Comparison of ENCODE assay signal across 15 cellular contexts in genomic region chr19:4232614-4233281, GRCh38. TPM values are rescaled to one million over a fixed set of nuclear protein-coding genes. Genes with fewer than 3 reads are reported as not detected.
DNase-seq lines count a peak whose midpoint lies in the region; ATAC-seq, FAIRE-seq and TF ChIP-seq lines count a peak whose summit lies in the region.
"Had no signal": no experiment of that assay in that cellular context is flagged by ENCODE, and none has a peak within 500 bp of the region (broad histone marks: within the 10 kb centered on the region; RNA-seq: fewer than 3 reads in every experiment).

No MANE protein-coding gene starts in this region.

- peaks cover 12 to 27% of the 10 kb centered on the region in 2 experiments; a peak in 3 of 5 replicates for H3K27me3 ChIP-seq in K562 (ENCODE audit: control insufficient read depth in 2 of 2, insufficient read depth in 2 of 2, low read length in 2 of 2)
- H3K27me3 ChIP-seq in skeletal muscle satellite cell (ENCODE audit: control insufficient read depth, insufficient read depth, low read length) = peaks cover 25% of the 10 kb centered on the region

- CTCF ChIA-PET in HEK293 (lab: Yijun Ruan, JAX) (interaction anchor here (0.5 to 2.7 kb wide), 11 partner anchors 9 to 1292 kb away, joined by 3 to 13 read pairs (median 3); partner anchors contain the start of gene YJU2), K562 (lab: Yijun Ruan, JAX; ENCODE audit: low intra/inter-chr PET ratio) (interaction anchor here (0.6 kb wide), 1 partner anchor 71 kb away, joined by 3 read pairs; no protein-coding TSS in a partner anchor)

- H3K27me3 Mint-ChIP-seq in T-helper 1 cell treated with Interleukin-12 subunit alpha and Interleukin-12 subunit beta and Interleukin-4 antibody, amounts not matched to agents 30 μg/mL and 1 μg/mL, for 36 hours (ENCODE audit: low read depth) = no peaks in the 10 kb centered on the region

- H3K4me3 ChIP-seq in HEK293 (ENCODE audit: low read depth, low read length) (peak overlapping the region; percentile 23), K562 (0 out of 2 replicates have a peak overlapping the region, but pooled peaks have one; percentile 1), skeletal muscle satellite cell (ENCODE audit: low read length) (no peak overlapping the region)
- H3K4me3 ChIP-seq: coronary artery, tibial artery had no signal

- H3K36me3 ChIP-seq in HEK293 (ENCODE audit: control insufficient read depth in 2 of 2, insufficient read depth in 1 of 2, low read length in 2 of 2) = no peaks in the 10 kb centered on the region
- no peaks in the 10 kb centered on the region for H3K36me3 ChIP-seq in K562 (ENCODE audit: control insufficient read depth, insufficient read depth, low read length)
- H3K36me3 ChIP-seq in skeletal muscle satellite cell (ENCODE audit: insufficient read depth, low read length) = no peaks in the 10 kb centered on the region
- H3K36me3 ChIP-seq: tibial artery had no signal

- in situ Hi-C loops in K562 (cut with MboI) = no loop called here

- FAIRE-seq in K562 (lab: Jason Lieb, UNC) = no peak

- no peak for DNase-seq in T-helper 1 cell
- peak in 2 of 4 experiments; percentile 13 to 23 for DNase-seq in K562 (ENCODE audit: extremely low read depth in 1 of 4, low spot score in 3 of 4)
- DNase-seq in substantia nigra (lab: John Stamatoyannopoulos, UW) = no peak
- no peak for DNase-seq in NCI-H2107 treated with DMSO at 0.1 percent for 48 hours (lab: John Stamatoyannopoulos, UW; ENCODE audit: unreplicated experiment)
- DNase-seq: NCI-H187 treated with DMSO at 0.1 percent for 48 hours, tibial artery had no signal

- H4K20me1 ChIP-seq in K562 (replicated peaks; ENCODE audit: control insufficient read depth, insufficient read depth, low read length) = 0 out of 2 replicates have a peak, but pooled peaks cover 5% of the 10 kb centered on the region

- peaks cover 15% of the 10 kb centered on the region for H3K4me1 Mint-ChIP-seq in T-helper 1 cell treated with Interleukin-12 subunit alpha and Interleukin-12 subunit beta and Interleukin-4 antibody, amounts not matched to agents 30 μg/mL and 1 μg/mL, for 36 hours (ENCODE audit: low read depth)
- H3K4me1 Mint-ChIP-seq: brain had no signal

- POLR2A ChIA-PET in HEK293 (lab: Yijun Ruan, JAX) (interaction anchor here (0.6 to 1.1 kb wide), 4 partner anchors 110 to 355 kb away, joined by 3 to 5 read pairs (median 4); partner anchors contain the start of genes MPND, PLIN4 and PLIN5), K562 (lab: Yijun Ruan, JAX) (interaction anchor here (0.7 to 3.0 kb wide), 2 partner anchors 14 to 799 kb away, joined by 3 to 13 read pairs; partner anchors contain the start of gene YJU2)

- H3K4me2 ChIP-seq in K562 (ENCODE audit: insufficient read depth, low read length) = peak overlapping the region; percentile 44; the same call in 1 of the 2 replicates
- H3K4me2 ChIP-seq in skeletal muscle satellite cell (ENCODE audit: low read length) = peak overlapping the region; percentile 27

- TF ChIP-seq CTCF in HEK293 (tag by site-specific recombination; IDR thresholded peaks at IDR 0.05) (no peak), K562 (IDR thresholded peaks at IDR 0.05 in 2 of 3, conservative IDR thresholded peaks at IDR 0.05 in 1 of 3; ENCODE audit: insufficient read depth in 2 of 3, low read depth in 1 of 3, low read length in 3 of 3) (no peak)

- no peak overlapping the region for H3K4me3 Mint-ChIP-seq in T-helper 1 cell treated with Interleukin-12 subunit alpha and Interleukin-12 subunit beta and Interleukin-4 antibody, amounts not matched to agents 30 μg/mL and 1 μg/mL, for 36 hours
- H3K4me3 Mint-ChIP-seq: activated T-helper 17 cell treated with anti-CD3 and anti-CD28 coated beads, Interleukin-2, amount 50 U/mL, for 72 hours; brain had no signal

- H2AFZ ChIP-seq in K562 (ENCODE audit: low read depth, low read length) = peak overlapping the region; percentile 75

- no peaks in the 10 kb centered on the region for H3K4me1 ChIP-seq in HEK293 (ENCODE audit: control insufficient read depth, insufficient read depth, low read length)
- peaks cover 5 to 32% of the 10 kb centered on the region in 2 experiments; a peak in 4 of 5 replicates for H3K4me1 ChIP-seq in K562 (replicated peaks in 1 of 2; ENCODE audit: control insufficient read depth in 2 of 2, insufficient read depth in 2 of 2, low read length in 2 of 2)
- peaks cover 14% of the 10 kb centered on the region for H3K4me1 ChIP-seq in skeletal muscle satellite cell (ENCODE audit: control insufficient read depth, insufficient read depth, low read length)
- H3K4me1 ChIP-seq: tibial artery had no signal

- H3K9me1 ChIP-seq in K562 (ENCODE audit: control insufficient read depth, insufficient read depth, low read length) = no peaks in the 10 kb centered on the region

- H3K9me3 Mint-ChIP-seq in T-helper 1 cell treated with Interleukin-12 subunit alpha and Interleukin-12 subunit beta and Interleukin-4 antibody, amounts not matched to agents 30 μg/mL and 1 μg/mL, for 36 hours = no peaks in the 10 kb centered on the region
- H3K9me3 Mint-ChIP-seq: activated T-helper 17 cell treated with anti-CD3 and anti-CD28 coated beads, Interleukin-2, amount 50 U/mL, for 72 hours had no signal

- TF ChIP-seq RAD21 in K562 (CRISPR knock-in tag; conservative IDR thresholded peaks at IDR 0.05 in 1 of 2, IDR thresholded peaks at IDR 0.05 in 1 of 2) = no peak

- intact Hi-C loops in K562 (cut with micrococcal nuclease) = no loop called here

- ATAC-seq in K562 (peak; percentile 76), HG03460 (IDR thresholded peaks at IDR 0.05; ENCODE audit: unreplicated experiment) (no peak)
- ATAC-seq: activated T-helper 17 cell treated with anti-CD3 and anti-CD28 coated beads, Interleukin-2, amount 50 U/mL, for 72 hours had no signal

- TF ChIP-seq POLR2A in K562 (conservative IDR thresholded peaks at IDR 0.05) = no peak

- no TSS peak for BruUV-seq in K562 (replicated peaks; lab: Mats Ljungman, UMichigan)

- H3K27ac ChIP-seq in HEK293 (ENCODE audit: extremely low read depth, low read depth, low read length) (no peak overlapping the region), K562 (ENCODE audit: extremely low read depth, low read depth, low read length) (no peak overlapping the region), substantia nigra (ENCODE audit: low read depth, low read length, poor library complexity, severe bottlenecking) (no peak overlapping the region)
- H3K27ac ChIP-seq: coronary artery, tibial artery had no signal

- peak overlapping the region; percentile 23 for H3K27ac Mint-ChIP-seq in T-helper 1 cell treated with Interleukin-12 subunit alpha and Interleukin-12 subunit beta and Interleukin-4 antibody, amounts not matched to agents 30 μg/mL and 1 μg/mL, for 36 hours
- H3K27ac Mint-ChIP-seq: brain had no signal

- H3K9me3 ChIP-seq in HEK293 (ENCODE audit: control insufficient read depth, insufficient read depth, low read depth, low read length) (no peaks in the 10 kb centered on the region), K562 (replicated peaks; ENCODE audit: control insufficient read depth, insufficient read depth, low read depth, low read length) (no peaks in the 10 kb centered on the region), skeletal muscle satellite cell (replicated peaks; ENCODE audit: low read length) (no peaks in the 10 kb centered on the region)
- H3K9me3 ChIP-seq: tibial artery had no signal

- H3K36me3 Mint-ChIP-seq in T-helper 1 cell treated with Interleukin-12 subunit alpha and Interleukin-12 subunit beta and Interleukin-4 antibody, amounts not matched to agents 30 μg/mL and 1 μg/mL, for 36 hours (ENCODE audit: low read depth) = peaks cover 1% of the 10 kb centered on the region
- H3K36me3 Mint-ChIP-seq: brain had no signal

- WGBS in K562 (ENCODE audit: insufficient coverage, low coverage, missing lambda C conversion rate) = 11% methylated on average over 17 of the region's 21 CpGs

- TF ChIP-seq EP300 in K562 (IDR thresholded peaks at IDR 0.05; ENCODE audit: low read length) = no peak

- H3K9ac ChIP-seq in K562 (ENCODE audit: insufficient read depth in 1 of 2, low read depth in 2 of 2, low read length in 2 of 2) = peak overlapping the region in 1 of 2 experiments; percentile 83; a peak in 2 of 4 replicates
- no peak overlapping the region for H3K9ac ChIP-seq in skeletal muscle satellite cell (ENCODE audit: low read depth, low read length)

- H3K79me2 ChIP-seq in K562 (ENCODE audit: control insufficient read depth, insufficient read depth, low read length) = no peaks in the 10 kb centered on the region

RNA-seq across cellular contexts. Expression of gene EBI3, which starts 3.4 kb away (rescaled TPM):
- not detected in 2 replicates for total RNA-seq in K562 (2011; cell fraction: chromatin; rRNA removed; ENCODE audit: low replicate concordance)
- 0.33 and 0.39 TPM in 2 replicates for total RNA-seq in K562 (2011; cell fraction: nucleolus; rRNA removed)
- not detected in 2 replicates for total RNA-seq in K562 (2011; cell fraction: nucleoplasm; rRNA removed)
- total RNA-seq in K562 (2014; rRNA removed) (not detected in 2 replicates), K562 (2014; rRNA removed; fragmentation: Illumina TruSeq; extraction: Trizol) (not detected in 2 replicates), K562 (2015; rRNA removed; fragmentation: Illumina TruSeq; extraction: Trizol) (not detected in 2 replicates), K562 (2021) (0.22 TPM in 1 of 2 replicates, not detected in the other)
- polyA plus RNA-seq in K562 (2011; rRNA removed) (0.12 and 0.35 TPM in 2 replicates), K562 (2014; fragmentation: Illumina TruSeq; extraction: Trizol) (0.30 TPM in 1 of 2 replicates, not detected in the other), K562 (2014; fragmentation: Nextera tagmentation; extraction: Ambion mirVana) (not detected), K562 (2014; rRNA removed) (0.08 and 0.40 TPM in 2 replicates)
- 0.34 and 1.2 TPM in 2 replicates for polyA plus RNA-seq in K562 (2011; cell fraction: cytosol; rRNA removed)
- 0.13 and 0.36 TPM in 2 replicates for polyA plus RNA-seq in K562 (2011; cell fraction: nucleus; rRNA removed)
- polyA plus RNA-seq in K562 (2012) = 0.21 and 0.47 TPM in 2 replicates
- not detected in 2 replicates for polyA minus RNA-seq in K562 (2011; rRNA and poly(A)+ RNA removed)
- not detected in 2 replicates for polyA minus RNA-seq in K562 (2011; cell fraction: cytosol; rRNA and poly(A)+ RNA removed)
- polyA minus RNA-seq in K562 (2011; cell fraction: nucleus; rRNA and poly(A)+ RNA removed) = not detected in 2 replicates
- not detected in 2 replicates for total RNA-seq in skeletal muscle satellite cell (2012; rRNA removed)

RNA-seq across cellular contexts. Expression of gene YJU2, which starts 14.1 kb away (rescaled TPM):
- total RNA-seq in K562 (2011; cell fraction: chromatin; rRNA removed; ENCODE audit: low replicate concordance) = 8.3 and 15.5 TPM in 2 replicates
- total RNA-seq in K562 (2011; cell fraction: nucleolus; rRNA removed) = 12.6 and 14.5 TPM in 2 replicates
- 8.1 and 11.4 TPM in 2 replicates for total RNA-seq in K562 (2011; cell fraction: nucleoplasm; rRNA removed)
- total RNA-seq in K562 (2014; rRNA removed) (34.9 and 46.0 TPM in 2 replicates), K562 (2014; rRNA removed; fragmentation: Illumina TruSeq; extraction: Trizol) (11.7 and 12.1 TPM in 2 replicates), K562 (2015; rRNA removed; fragmentation: Illumina TruSeq; extraction: Trizol) (22.4 and 23.5 TPM in 2 replicates), K562 (2021) (26.5 and 28.6 TPM in 2 replicates)
- polyA plus RNA-seq in K562 (2011; rRNA removed) (12.6 and 15.4 TPM in 2 replicates), K562 (2014; fragmentation: Illumina TruSeq; extraction: Trizol) (19.3 and 27.8 TPM in 2 replicates), K562 (2014; fragmentation: Nextera tagmentation; extraction: Ambion mirVana) (1 to 10 TPM in 1 of 2 experiments, under 1 TPM in 1; 0.41 to 1.4 TPM), K562 (2014; rRNA removed) (33.0 and 34.6 TPM in 2 replicates)
- polyA plus RNA-seq in K562 (2011; cell fraction: cytosol; rRNA removed) = 17.5 and 33.3 TPM in 2 replicates
- polyA plus RNA-seq in K562 (2011; cell fraction: nucleus; rRNA removed) = 8.4 and 11.4 TPM in 2 replicates
- polyA plus RNA-seq in K562 (2012) = 20.8 and 26.9 TPM in 2 replicates
- polyA minus RNA-seq in K562 (2011; rRNA and poly(A)+ RNA removed) = 11.0 and 12.5 TPM in 2 replicates
- 8.3 and 10.7 TPM in 2 replicates for polyA minus RNA-seq in K562 (2011; cell fraction: cytosol; rRNA and poly(A)+ RNA removed)
- 3.2 and 6.4 TPM in 2 replicates for polyA minus RNA-seq in K562 (2011; cell fraction: nucleus; rRNA and poly(A)+ RNA removed)
- total RNA-seq in skeletal muscle satellite cell (2012; rRNA removed) = 13.8 and 15.7 TPM in 2 replicates

RNA-seq across cellular contexts. Expression of gene SHD, which starts 46.3 kb away (rescaled TPM):
- total RNA-seq in K562 (2011; cell fraction: chromatin; rRNA removed; ENCODE audit: low replicate concordance) = 0.42 TPM in 1 of 2 replicates, not detected in the other
- total RNA-seq in K562 (2011; cell fraction: nucleolus; rRNA removed) = not detected in 2 replicates
- total RNA-seq in K562 (2011; cell fraction: nucleoplasm; rRNA removed) = not detected in 2 replicates
- total RNA-seq in K562 (2014; rRNA removed) = 0.33 TPM in 1 of 2 replicates, not detected in the other
- total RNA-seq in K562 (2014; rRNA removed; fragmentation: Illumina TruSeq; extraction: Trizol) = not detected in 2 replicates
- total RNA-seq in K562 (2015; rRNA removed; fragmentation: Illumina TruSeq; extraction: Trizol) = 0.15 TPM in 1 of 2 replicates, not detected in the other
- total RNA-seq in K562 (2021) = 0.38 and 0.62 TPM in 2 replicates
- 0.22 TPM in 1 of 2 replicates, not detected in the other for polyA plus RNA-seq in K562 (2011; rRNA removed)
- 0.21 and 0.49 TPM in 2 replicates for polyA plus RNA-seq in K562 (2011; cell fraction: cytosol; rRNA removed)
- 0.36 and 0.90 TPM in 2 replicates for polyA plus RNA-seq in K562 (2011; cell fraction: nucleus; rRNA removed)
- 0.78 and 1.4 TPM in 2 replicates for polyA plus RNA-seq in K562 (2012)
- polyA plus RNA-seq in K562 (2014; fragmentation: Illumina TruSeq; extraction: Trizol) = 0.42 TPM in 1 of 2 replicates, not detected in the other
- under 1 TPM; 0.13 to 0.18 TPM for polyA plus RNA-seq in K562 (2014; fragmentation: Nextera tagmentation; extraction: Ambion mirVana)
- polyA plus RNA-seq in K562 (2014; rRNA removed) = 0.05 and 0.13 TPM in 2 replicates
- not detected in 2 replicates for polyA minus RNA-seq in K562 (2011; rRNA and poly(A)+ RNA removed)
- polyA minus RNA-seq in K562 (2011; cell fraction: cytosol; rRNA and poly(A)+ RNA removed) = not detected in 2 replicates
- not detected in 2 replicates for polyA minus RNA-seq in K562 (2011; cell fraction: nucleus; rRNA and poly(A)+ RNA removed)
- total RNA-seq in skeletal muscle satellite cell (2012; rRNA removed) = 1.0 and 4.6 TPM in 2 replicates
- total RNA-seq: A673; activated T-helper 17 cell treated with anti-CD3 and anti-CD28 coated beads, Interleukin-2, amount 50 U/mL, for 72 hours; NCI-H460 had no signal

RNA-seq across cellular contexts. Expression of gene ANKRD24, which starts 50.3 kb away (rescaled TPM):
- total RNA-seq in K562 (2011; cell fraction: chromatin; rRNA removed; ENCODE audit: low replicate concordance) = 0.53 and 1.2 TPM in 2 replicates
- total RNA-seq in K562 (2011; cell fraction: nucleolus; rRNA removed) = 0.13 and 0.17 TPM in 2 replicates
- 0.15 and 0.37 TPM in 2 replicates for total RNA-seq in K562 (2011; cell fraction: nucleoplasm; rRNA removed)
- 0.08 TPM in 1 of 2 replicates, not detected in the other for total RNA-seq in K562 (2014; rRNA removed)
- not detected in 2 replicates for total RNA-seq in K562 (2014; rRNA removed; fragmentation: Illumina TruSeq; extraction: Trizol)
- total RNA-seq in K562 (2015; rRNA removed; fragmentation: Illumina TruSeq; extraction: Trizol) = not detected in 2 replicates
- 0.07 and 0.38 TPM in 2 replicates for total RNA-seq in K562 (2021)
- polyA plus RNA-seq in K562 (2011; rRNA removed) = 0.11 and 0.24 TPM in 2 replicates
- polyA plus RNA-seq in K562 (2011; cell fraction: cytosol; rRNA removed) = 0.31 and 0.34 TPM in 2 replicates
- 0.48 TPM in 2 replicates for polyA plus RNA-seq in K562 (2011; cell fraction: nucleus; rRNA removed)
- 0.09 and 0.51 TPM in 2 replicates for polyA plus RNA-seq in K562 (2012)
- 0.07 TPM in 1 of 2 replicates, not detected in the other for polyA plus RNA-seq in K562 (2014; fragmentation: Illumina TruSeq; extraction: Trizol)
- not detected for polyA plus RNA-seq in K562 (2014; fragmentation: Nextera tagmentation; extraction: Ambion mirVana)
- 0.03 and 0.12 TPM in 2 replicates for polyA plus RNA-seq in K562 (2014; rRNA removed)
- 0.11 and 0.27 TPM in 2 replicates for polyA minus RNA-seq in K562 (2011; rRNA and poly(A)+ RNA removed)
- not detected in 2 replicates for polyA minus RNA-seq in K562 (2011; cell fraction: cytosol; rRNA and poly(A)+ RNA removed)
- 0.11 and 0.13 TPM in 2 replicates for polyA minus RNA-seq in K562 (2011; cell fraction: nucleus; rRNA and poly(A)+ RNA removed)
- total RNA-seq in skeletal muscle satellite cell (2012; rRNA removed) = 0.25 and 0.44 TPM in 2 replicates

RNA-seq across cellular contexts. Expression of gene SIRT6, which starts 50.4 kb away (rescaled TPM):
- total RNA-seq in K562 (2011; cell fraction: chromatin; rRNA removed; ENCODE audit: low replicate concordance) = 19.9 and 49.6 TPM in 2 replicates
- total RNA-seq in K562 (2011; cell fraction: nucleolus; rRNA removed) = 43.2 and 44.7 TPM in 2 replicates
- total RNA-seq in K562 (2011; cell fraction: nucleoplasm; rRNA removed) = 26.7 and 29.2 TPM in 2 replicates
- total RNA-seq in K562 (2014; rRNA removed) = 26.7 and 32.5 TPM in 2 replicates
- total RNA-seq in K562 (2014; rRNA removed; fragmentation: Illumina TruSeq; extraction: Trizol) = 0.93 and 2.7 TPM in 2 replicates
- total RNA-seq in K562 (2015; rRNA removed; fragmentation: Illumina TruSeq; extraction: Trizol) = 10.2 and 11.0 TPM in 2 replicates
- 36.6 and 37.7 TPM in 2 replicates for total RNA-seq in K562 (2021)
- polyA plus RNA-seq in K562 (2011; rRNA removed) = 15.0 and 20.8 TPM in 2 replicates
- polyA plus RNA-seq in K562 (2011; cell fraction: cytosol; rRNA removed) = 25.2 and 50.5 TPM in 2 replicates
- 41.0 and 84.2 TPM in 2 replicates for polyA plus RNA-seq in K562 (2011; cell fraction: nucleus; rRNA removed)
- 27.9 and 32.4 TPM in 2 replicates for polyA plus RNA-seq in K562 (2012)
- 8.0 and 23.9 TPM in 2 replicates for polyA plus RNA-seq in K562 (2014; fragmentation: Illumina TruSeq; extraction: Trizol)
- polyA plus RNA-seq in K562 (2014; fragmentation: Nextera tagmentation; extraction: Ambion mirVana) = 1 to 10 TPM; 1.4 to 1.8 TPM
- polyA plus RNA-seq in K562 (2014; rRNA removed) = 37.3 and 41.1 TPM in 2 replicates
- polyA minus RNA-seq in K562 (2011; rRNA and poly(A)+ RNA removed) = 2.9 and 6.5 TPM in 2 replicates
- polyA minus RNA-seq in K562 (2011; cell fraction: cytosol; rRNA and poly(A)+ RNA removed) = 12.1 and 12.7 TPM in 2 replicates
- 11.3 and 13.2 TPM in 2 replicates for polyA minus RNA-seq in K562 (2011; cell fraction: nucleus; rRNA and poly(A)+ RNA removed)
- total RNA-seq in skeletal muscle satellite cell (2012; rRNA removed) = 11.9 and 16.2 TPM in 2 replicates
